ENCODE assay signal across 1 cellular context in genomic region chr10:70096016-70096704, GRCh38.
A peak's percentile ranks its signal among the peaks of the same experiment; 100 is the strongest.
TF ChIP-seq lines count a peak whose summit lies in the region.

No MANE protein-coding gene starts in this region.

TF ChIP-seq in K562, 482 proteins besides CTCF, POLR2A, EP300 and RAD21:
- TF ChIP-seq TGIF2 (CRISPR knock-in tag; IDR thresholded peaks at IDR 0.05), result no peak
- TF ChIP-seq DACH1 (IDR thresholded peaks at IDR 0.05; ENCODE audit: partially characterized antibody), result no peak
- TF ChIP-seq SMARCA5 (IDR thresholded peaks at IDR 0.05), result no peak
- TF ChIP-seq ZKSCAN3 (CRISPR knock-in tag; IDR thresholded peaks at IDR 0.05), result no peak
- TF ChIP-seq, protein P1, sequence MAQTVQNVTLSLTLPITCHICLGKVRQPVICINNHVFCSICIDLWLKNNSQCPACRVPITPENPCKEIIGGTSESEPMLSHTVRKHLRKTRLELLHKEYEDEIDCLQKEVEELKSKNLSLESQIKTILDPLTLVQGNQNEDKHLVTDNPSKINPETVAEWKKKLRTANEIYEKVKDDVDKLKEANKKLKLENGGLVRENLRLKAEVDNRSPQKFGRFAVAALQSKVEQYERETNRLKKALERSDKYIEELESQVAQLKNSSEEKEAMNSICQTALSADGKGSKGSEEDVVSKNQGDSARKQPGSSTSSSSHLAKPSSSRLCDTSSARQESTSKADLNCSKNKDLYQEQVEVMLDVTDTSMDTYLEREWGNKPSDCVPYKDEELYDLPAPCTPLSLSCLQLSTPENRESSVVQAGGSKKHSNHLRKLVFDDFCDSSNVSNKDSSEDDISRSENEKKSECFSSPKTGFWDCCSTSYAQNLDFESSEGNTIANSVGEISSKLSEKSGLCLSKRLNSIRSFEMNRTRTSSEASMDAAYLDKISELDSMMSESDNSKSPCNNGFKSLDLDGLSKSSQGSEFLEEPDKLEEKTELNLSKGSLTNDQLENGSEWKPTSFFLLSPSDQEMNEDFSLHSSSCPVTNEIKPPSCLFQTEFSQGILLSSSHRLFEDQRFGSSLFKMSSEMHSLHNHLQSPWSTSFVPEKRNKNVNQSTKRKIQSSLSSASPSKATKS (CRISPR knock-in tag; IDR thresholded peaks at IDR 0.05), result no peak
- no peak for TF ChIP-seq RUNX1 (IDR thresholded peaks at IDR 0.05; ENCODE audit: low read depth)
- 0 out of 2 replicates have a peak, but pooled peaks have one; percentile 21 for TF ChIP-seq HINFP (tag; conservative IDR thresholded peaks at IDR 0.05; ENCODE audit: low read depth)
- no peak for TF ChIP-seq ZNF146 (CRISPR knock-in tag; IDR thresholded peaks at IDR 0.05; ENCODE audit: unreplicated experiment)
- TF ChIP-seq ELK1 (CRISPR knock-in tag; IDR thresholded peaks at IDR 0.05), result no peak
- TF ChIP-seq POLR2H (tag; IDR thresholded peaks at IDR 0.05; ENCODE audit: low read depth), result no peak
- peak; percentile 81 for TF ChIP-seq CEBPB (tag; IDR thresholded peaks at IDR 0.05)
- TF ChIP-seq, protein P2, sequence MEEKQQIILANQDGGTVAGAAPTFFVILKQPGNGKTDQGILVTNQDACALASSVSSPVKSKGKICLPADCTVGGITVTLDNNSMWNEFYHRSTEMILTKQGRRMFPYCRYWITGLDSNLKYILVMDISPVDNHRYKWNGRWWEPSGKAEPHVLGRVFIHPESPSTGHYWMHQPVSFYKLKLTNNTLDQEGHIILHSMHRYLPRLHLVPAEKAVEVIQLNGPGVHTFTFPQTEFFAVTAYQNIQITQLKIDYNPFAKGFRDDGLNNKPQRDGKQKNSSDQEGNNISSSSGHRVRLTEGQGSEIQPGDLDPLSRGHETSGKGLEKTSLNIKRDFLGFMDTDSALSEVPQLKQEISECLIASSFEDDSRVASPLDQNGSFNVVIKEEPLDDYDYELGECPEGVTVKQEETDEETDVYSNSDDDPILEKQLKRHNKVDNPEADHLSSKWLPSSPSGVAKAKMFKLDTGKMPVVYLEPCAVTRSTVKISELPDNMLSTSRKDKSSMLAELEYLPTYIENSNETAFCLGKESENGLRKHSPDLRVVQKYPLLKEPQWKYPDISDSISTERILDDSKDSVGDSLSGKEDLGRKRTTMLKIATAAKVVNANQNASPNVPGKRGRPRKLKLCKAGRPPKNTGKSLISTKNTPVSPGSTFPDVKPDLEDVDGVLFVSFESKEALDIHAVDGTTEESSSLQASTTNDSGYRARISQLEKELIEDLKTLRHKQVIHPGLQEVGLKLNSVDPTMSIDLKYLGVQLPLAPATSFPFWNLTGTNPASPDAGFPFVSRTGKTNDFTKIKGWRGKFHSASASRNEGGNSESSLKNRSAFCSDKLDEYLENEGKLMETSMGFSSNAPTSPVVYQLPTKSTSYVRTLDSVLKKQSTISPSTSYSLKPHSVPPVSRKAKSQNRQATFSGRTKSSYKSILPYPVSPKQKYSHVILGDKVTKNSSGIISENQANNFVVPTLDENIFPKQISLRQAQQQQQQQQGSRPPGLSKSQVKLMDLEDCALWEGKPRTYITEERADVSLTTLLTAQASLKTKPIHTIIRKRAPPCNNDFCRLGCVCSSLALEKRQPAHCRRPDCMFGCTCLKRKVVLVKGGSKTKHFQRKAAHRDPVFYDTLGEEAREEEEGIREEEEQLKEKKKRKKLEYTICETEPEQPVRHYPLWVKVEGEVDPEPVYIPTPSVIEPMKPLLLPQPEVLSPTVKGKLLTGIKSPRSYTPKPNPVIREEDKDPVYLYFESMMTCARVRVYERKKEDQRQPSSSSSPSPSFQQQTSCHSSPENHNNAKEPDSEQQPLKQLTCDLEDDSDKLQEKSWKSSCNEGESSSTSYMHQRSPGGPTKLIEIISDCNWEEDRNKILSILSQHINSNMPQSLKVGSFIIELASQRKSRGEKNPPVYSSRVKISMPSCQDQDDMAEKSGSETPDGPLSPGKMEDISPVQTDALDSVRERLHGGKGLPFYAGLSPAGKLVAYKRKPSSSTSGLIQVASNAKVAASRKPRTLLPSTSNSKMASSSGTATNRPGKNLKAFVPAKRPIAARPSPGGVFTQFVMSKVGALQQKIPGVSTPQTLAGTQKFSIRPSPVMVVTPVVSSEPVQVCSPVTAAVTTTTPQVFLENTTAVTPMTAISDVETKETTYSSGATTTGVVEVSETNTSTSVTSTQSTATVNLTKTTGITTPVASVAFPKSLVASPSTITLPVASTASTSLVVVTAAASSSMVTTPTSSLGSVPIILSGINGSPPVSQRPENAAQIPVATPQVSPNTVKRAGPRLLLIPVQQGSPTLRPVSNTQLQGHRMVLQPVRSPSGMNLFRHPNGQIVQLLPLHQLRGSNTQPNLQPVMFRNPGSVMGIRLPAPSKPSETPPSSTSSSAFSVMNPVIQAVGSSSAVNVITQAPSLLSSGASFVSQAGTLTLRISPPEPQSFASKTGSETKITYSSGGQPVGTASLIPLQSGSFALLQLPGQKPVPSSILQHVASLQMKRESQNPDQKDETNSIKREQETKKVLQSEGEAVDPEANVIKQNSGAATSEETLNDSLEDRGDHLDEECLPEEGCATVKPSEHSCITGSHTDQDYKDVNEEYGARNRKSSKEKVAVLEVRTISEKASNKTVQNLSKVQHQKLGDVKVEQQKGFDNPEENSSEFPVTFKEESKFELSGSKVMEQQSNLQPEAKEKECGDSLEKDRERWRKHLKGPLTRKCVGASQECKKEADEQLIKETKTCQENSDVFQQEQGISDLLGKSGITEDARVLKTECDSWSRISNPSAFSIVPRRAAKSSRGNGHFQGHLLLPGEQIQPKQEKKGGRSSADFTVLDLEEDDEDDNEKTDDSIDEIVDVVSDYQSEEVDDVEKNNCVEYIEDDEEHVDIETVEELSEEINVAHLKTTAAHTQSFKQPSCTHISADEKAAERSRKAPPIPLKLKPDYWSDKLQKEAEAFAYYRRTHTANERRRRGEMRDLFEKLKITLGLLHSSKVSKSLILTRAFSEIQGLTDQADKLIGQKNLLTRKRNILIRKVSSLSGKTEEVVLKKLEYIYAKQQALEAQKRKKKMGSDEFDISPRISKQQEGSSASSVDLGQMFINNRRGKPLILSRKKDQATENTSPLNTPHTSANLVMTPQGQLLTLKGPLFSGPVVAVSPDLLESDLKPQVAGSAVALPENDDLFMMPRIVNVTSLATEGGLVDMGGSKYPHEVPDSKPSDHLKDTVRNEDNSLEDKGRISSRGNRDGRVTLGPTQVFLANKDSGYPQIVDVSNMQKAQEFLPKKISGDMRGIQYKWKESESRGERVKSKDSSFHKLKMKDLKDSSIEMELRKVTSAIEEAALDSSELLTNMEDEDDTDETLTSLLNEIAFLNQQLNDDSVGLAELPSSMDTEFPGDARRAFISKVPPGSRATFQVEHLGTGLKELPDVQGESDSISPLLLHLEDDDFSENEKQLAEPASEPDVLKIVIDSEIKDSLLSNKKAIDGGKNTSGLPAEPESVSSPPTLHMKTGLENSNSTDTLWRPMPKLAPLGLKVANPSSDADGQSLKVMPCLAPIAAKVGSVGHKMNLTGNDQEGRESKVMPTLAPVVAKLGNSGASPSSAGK (IDR thresholded peaks at IDR 0.05), result no peak
- no peak for TF ChIP-seq ZSCAN29 (IDR thresholded peaks at IDR 0.05)
- no peak for TF ChIP-seq PHF20 (IDR thresholded peaks at IDR 0.05; ENCODE audit: partially characterized antibody)
- TF ChIP-seq, protein P3, sequence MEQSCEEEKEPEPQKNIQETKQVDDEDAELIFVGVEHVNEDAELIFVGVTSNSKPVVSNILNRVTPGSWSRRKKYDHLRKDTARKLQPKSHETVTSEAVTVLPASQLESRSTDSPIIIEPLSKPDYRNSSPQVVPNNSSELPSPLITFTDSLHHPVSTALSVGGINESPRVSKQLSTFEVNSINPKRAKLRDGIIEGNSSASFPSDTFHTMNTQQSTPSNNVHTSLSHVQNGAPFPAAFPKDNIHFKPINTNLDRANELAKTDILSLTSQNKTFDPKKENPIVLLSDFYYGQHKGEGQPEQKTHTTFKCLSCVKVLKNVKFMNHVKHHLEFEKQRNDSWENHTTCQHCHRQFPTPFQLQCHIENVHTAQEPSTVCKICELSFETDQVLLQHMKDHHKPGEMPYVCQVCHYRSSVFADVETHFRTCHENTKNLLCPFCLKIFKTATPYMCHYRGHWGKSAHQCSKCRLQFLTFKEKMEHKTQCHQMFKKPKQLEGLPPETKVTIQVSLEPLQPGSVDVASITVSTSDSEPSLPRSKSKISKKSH (CRISPR knock-in tag; IDR thresholded peaks at IDR 0.05), result no peak
- no peak for TF ChIP-seq CEBPG (CRISPR knock-in tag; IDR thresholded peaks at IDR 0.05)
- peak; percentile 27 to 55; a peak in 2 of 4 replicates for TF ChIP-seq CEBPG (tag; conservative IDR thresholded peaks at IDR 0.05 in 1 of 2, IDR thresholded peaks at IDR 0.05 in 1 of 2)
- TF ChIP-seq SLC30A9 (CRISPR knock-in tag; IDR thresholded peaks at IDR 0.05), result no peak
